Comparison of ENCODE assay signal across 10 cellular contexts in the genomic region with DNA sequence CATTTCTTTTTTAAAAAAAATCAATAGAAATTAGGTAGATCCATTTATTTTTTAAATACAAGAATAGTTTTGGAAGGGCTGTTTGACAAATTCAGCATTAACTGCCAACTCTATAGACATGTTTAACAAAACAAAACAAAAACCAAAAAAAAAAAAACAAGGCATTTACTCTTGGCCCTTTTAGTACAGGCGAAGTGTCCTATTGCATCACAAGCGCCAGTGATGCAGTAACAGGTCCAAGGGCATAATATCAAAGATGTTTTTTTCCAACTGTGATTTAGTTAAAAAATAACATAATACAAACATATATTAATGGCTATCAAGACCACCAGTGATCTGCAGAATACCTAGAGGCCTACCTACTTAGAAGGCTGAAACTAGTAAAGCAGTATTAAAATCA. TPM values are rescaled to one million over a fixed set of nuclear protein-coding genes. Genes with fewer than 3 reads are reported as not detected.
"Had no signal": no experiment of that assay in that cellular context is flagged by ENCODE, and none has a peak within 500 bp of the region (broad histone marks: within the 10 kb centered on the region; RNA-seq: fewer than 3 reads in every experiment).

No MANE protein-coding gene starts in this region.

- DNase-seq: GM23248, GOT3, H7, HFFc6, KBM-7 had no signal

- H3K4me3 ChIP-seq: GM23248, HAP-1 had no signal

- ATAC-seq: HCT116 had no signal

- H3K9ac ChIP-seq: GM23248, KMS-11 had no signal

- H3K27ac ChIP-seq: GM23248, HL-60, KMS-11 had no signal

- H3K9me3 ChIP-seq: HAP-1 had no signal

- H3K4me2 ChIP-seq: KMS-11 had no signal

- H3K4me1 ChIP-seq: HAP-1 had no signal

- H3K36me3 ChIP-seq: HAP-1 had no signal

RNA-seq across cellular contexts. Expression of a gene that starts 55.3 kb away (rescaled TPM):
- polyA plus RNA-seq: IgD-negative memory B cell had no signal
